In genomic region chrX:153911798-153912197, GRCh38 we compare ENCODE assay signal across 17 cellular contexts. TPM values are rescaled to one million over a fixed set of nuclear protein-coding genes. Genes with fewer than 3 reads are reported as not detected.
A peak's percentile ranks its signal among the peaks of the same experiment; 100 is the strongest.
DNase-seq lines count a peak whose midpoint lies in the region; ATAC-seq and TF ChIP-seq lines count a peak whose summit lies in the region.
"Had no signal": no experiment of that assay in that cellular context is flagged by ENCODE, and none has a peak within 500 bp of the region (broad histone marks: within the 10 kb centered on the region; RNA-seq: fewer than 3 reads in every experiment).

No MANE protein-coding gene starts in this region.

- TF ChIP-seq POLR2A in adrenal gland (IDR thresholded peaks at IDR 0.05) (no peak), ovary (IDR thresholded peaks at IDR 0.05) (no peak)

- peak overlapping the region; percentile 43 for H3K27ac Mint-ChIP-seq in activated CD8-positive, alpha-beta memory T cell treated with anti-CD3 and anti-CD28 coated beads, Interleukin-2, amount 10 ng/mL, durations not matched to agents 7 days and 5 days
- H3K27ac Mint-ChIP-seq in CD4-positive, alpha-beta memory T cell, result peak overlapping the region in 6 of 7 donors; percentile 37 to 91 (median 66)
- H3K27ac Mint-ChIP-seq in T-helper 17 cell, result no peak overlapping the region
- peak overlapping the region; percentile 18 to 90 (median 81) for H3K27ac Mint-ChIP-seq in naive thymus-derived CD4-positive, alpha-beta T cell

- H3K9me3 ChIP-seq in CD4-positive, alpha-beta memory T cell (ENCODE audit: control insufficient read depth in 1 of 2, low read length in 2 of 2), result no peaks in the 10 kb centered on the region
- H3K9me3 ChIP-seq in T-helper 17 cell (ENCODE audit: control insufficient read depth, low read length, poor library complexity, severe bottlenecking) (no peaks in the 10 kb centered on the region), adrenal gland (replicated peaks in 1 of 3) (no peaks in the 10 kb centered on the region), ovary (no peaks in the 10 kb centered on the region)
- H3K9me3 ChIP-seq in naive thymus-derived CD4-positive, alpha-beta T cell (ENCODE audit: control insufficient read depth in 2 of 3, low read length in 3 of 3), result no peaks in the 10 kb centered on the region
- H3K9me3 ChIP-seq: A549, HAP-1 had no signal

- H3K4me1 ChIP-seq in CD4-positive, alpha-beta memory T cell (ENCODE audit: insufficient read depth, low read length), result peaks cover 6% of the 10 kb centered on the region
- peaks cover 0 to 8% of the 10 kb centered on the region in 2 donors for H3K4me1 ChIP-seq in naive thymus-derived CD4-positive, alpha-beta T cell (ENCODE audit: control insufficient read depth in 2 of 2, insufficient read depth in 2 of 2, low read length in 2 of 2)
- H3K4me1 ChIP-seq in adrenal gland (replicated peaks in 1 of 2) (no peaks in the 10 kb centered on the region), ovary (ENCODE audit: insufficient read depth) (no peaks in the 10 kb centered on the region)
- H3K4me1 ChIP-seq: A549, HAP-1 had no signal

- no peaks in the 10 kb centered on the region for H3K9me3 Mint-ChIP-seq in activated CD8-positive, alpha-beta memory T cell treated with anti-CD3 and anti-CD28 coated beads, Interleukin-2, amount 10 ng/mL, durations not matched to agents 7 days and 5 days (ENCODE audit: low read depth)
- peaks cover 0 to 2% (median 0%) of the 10 kb centered on the region in 8 donors for H3K9me3 Mint-ChIP-seq in CD4-positive, alpha-beta memory T cell
- H3K9me3 Mint-ChIP-seq in naive thymus-derived CD4-positive, alpha-beta T cell, result no peaks in the 10 kb centered on the region

- no peak for DNase-seq in activated CD8-positive, alpha-beta memory T cell treated with anti-CD3 and anti-CD28 coated beads, Interleukin-2, amount 10 ng/mL, durations not matched to agents 7 days and 5 days
- no peak for DNase-seq in activated CD8-positive, alpha-beta memory T cell treated with anti-CD3 and anti-CD28 coated beads for 24 hours
- DNase-seq in CD4-positive, alpha-beta memory T cell, result no peak
- DNase-seq in T-helper 17 cell (no peak), adrenal gland (no peak), ovary (no peak), NCI-H1930 (lab: John Stamatoyannopoulos, UW) (no peak)
- peak in 4 of 9 donors; percentile 32 to 59 (median 44) for DNase-seq in naive thymus-derived CD4-positive, alpha-beta T cell
- DNase-seq: Calu3, DMS79, GDM1, NCI-H1417 treated with DMSO at 0.1 percent for 48 hours, NCI-H2081, NCI-H510A treated with DMSO at 0.1 percent for 48 hours had no signal

- H3K27ac ChIP-seq in CD4-positive, alpha-beta memory T cell (ENCODE audit: low read depth, low read length), result no peak overlapping the region
- H3K27ac ChIP-seq in naive thymus-derived CD4-positive, alpha-beta T cell (ENCODE audit: low read depth, low read length), result peak overlapping the region; percentile 57
- no peak overlapping the region for H3K27ac ChIP-seq in adrenal gland
- no peak overlapping the region for H3K27ac ChIP-seq in ovary
- H3K27ac ChIP-seq: A549 had no signal

- intact Hi-C loops in CD4-positive, alpha-beta memory T cell (cut with micrococcal nuclease), result no loop called here
- intact Hi-C loops in naive thymus-derived CD4-positive, alpha-beta T cell (cut with micrococcal nuclease), result no loop called here
- intact Hi-C loops in adrenal gland (cut with DNase I), result no loop called here
- intact Hi-C loops in ovary (cut with DNase I), result no loop called here

- H3K4me3 ChIP-seq in CD4-positive, alpha-beta memory T cell (ENCODE audit: low read length in 2 of 2), result no peak overlapping the region
- no peak overlapping the region for H3K4me3 ChIP-seq in naive thymus-derived CD4-positive, alpha-beta T cell (ENCODE audit: low read length)
- H3K4me3 ChIP-seq in adrenal gland (no peak overlapping the region), ovary (no peak overlapping the region)
- H3K4me3 ChIP-seq: A549, HAP-1 had no signal

- H3K36me3 Mint-ChIP-seq in activated CD8-positive, alpha-beta memory T cell treated with anti-CD3 and anti-CD28 coated beads, Interleukin-2, amount 10 ng/mL, durations not matched to agents 7 days and 5 days, result peaks cover 10% of the 10 kb centered on the region
- H3K36me3 Mint-ChIP-seq in CD4-positive, alpha-beta memory T cell, result peaks cover 18 to 22% of the 10 kb centered on the region in 2 donors
- H3K36me3 Mint-ChIP-seq in T-helper 17 cell (ENCODE audit: low read depth), result peaks cover 2% of the 10 kb centered on the region
- peaks cover 0 to 19% (median 5%) of the 10 kb centered on the region in 5 donors for H3K36me3 Mint-ChIP-seq in naive thymus-derived CD4-positive, alpha-beta T cell

- no peak for TF ChIP-seq EP300 in ovary (IDR thresholded peaks at IDR 0.05)

- peaks cover 3% of the 10 kb centered on the region for H3K4me1 Mint-ChIP-seq in activated CD8-positive, alpha-beta memory T cell treated with anti-CD3 and anti-CD28 coated beads, Interleukin-2, amount 10 ng/mL, durations not matched to agents 7 days and 5 days
- peaks cover 3 to 7% (median 6%) of the 10 kb centered on the region in 4 donors for H3K4me1 Mint-ChIP-seq in CD4-positive, alpha-beta memory T cell
- peaks cover 9% of the 10 kb centered on the region for H3K4me1 Mint-ChIP-seq in T-helper 17 cell
- peaks cover 0 to 26% (median 12%) of the 10 kb centered on the region in 7 donors for H3K4me1 Mint-ChIP-seq in naive thymus-derived CD4-positive, alpha-beta T cell
- H3K4me1 Mint-ChIP-seq: CD14-positive monocyte had no signal

- no peak for TF ChIP-seq CTCF in adrenal gland (IDR thresholded peaks at IDR 0.05)
- TF ChIP-seq CTCF in ovary (IDR thresholded peaks at IDR 0.05), result no peak

- CTCF ChIA-PET in activated CD8-positive, alpha-beta memory T cell treated with anti-CD3 and anti-CD28 coated beads, Interleukin-2, amount 10 ng/mL, durations not matched to agents 7 days and 5 days (lab: Charles Lee), result interaction anchor here (1.2 kb wide), 1 partner anchor 11 kb away, joined by 6 read pairs; no protein-coding TSS in a partner anchor
- CTCF ChIA-PET in CD4-positive, alpha-beta memory T cell (lab: Charles Lee; ENCODE audit: partially characterized antibody), result interaction anchor here (0.6 to 1.6 kb wide), 2 partner anchors 13 to 15 kb away, joined by 3 to 6 read pairs; no protein-coding TSS in a partner anchor
- CTCF ChIA-PET in naive thymus-derived CD4-positive, alpha-beta T cell (lab: Charles Lee), result interaction anchor here (1.4 kb wide), 1 partner anchor 13 kb away, joined by 4 read pairs; the partner anchor contains the start of gene ARHGAP4

- POLR2A ChIA-PET in CD4-positive, alpha-beta memory T cell (lab: Charles Lee; ENCODE audit: partially characterized antibody), result interaction anchor here (1.2 to 13.7 kb wide), 2 partner anchors 8 to 11 kb away, joined by 4 to 222 read pairs; partner anchors contain the start of gene ARHGAP4
- POLR2A ChIA-PET in naive thymus-derived CD4-positive, alpha-beta T cell (lab: Charles Lee), result interaction anchor here (1.0 to 10.4 kb wide), 2 partner anchors 13 to 33 kb away, joined by 3 to 111 read pairs; partner anchors contain the start of gene ARHGAP4

- ATAC-seq in activated CD8-positive, alpha-beta memory T cell treated with anti-CD3 and anti-CD28 coated beads, Interleukin-2, amount 10 ng/mL, durations not matched to agents 7 days and 5 days, result no peak
- ATAC-seq in T-helper 17 cell, result peak; percentile 23
- peak; percentile 63 for ATAC-seq in naive thymus-derived CD4-positive, alpha-beta T cell

- H3K27me3 ChIP-seq in CD4-positive, alpha-beta memory T cell (ENCODE audit: insufficient read depth, low read length), result no peaks in the 10 kb centered on the region
- H3K27me3 ChIP-seq in naive thymus-derived CD4-positive, alpha-beta T cell (ENCODE audit: control insufficient read depth in 2 of 2, insufficient read depth in 2 of 2, low read length in 2 of 2), result no peaks in the 10 kb centered on the region
- H3K27me3 ChIP-seq in adrenal gland (peaks cover 10% of the 10 kb centered on the region), ovary (no peaks in the 10 kb centered on the region)

- no peaks in the 10 kb centered on the region for H3K27me3 Mint-ChIP-seq in activated CD8-positive, alpha-beta memory T cell treated with anti-CD3 and anti-CD28 coated beads, Interleukin-2, amount 10 ng/mL, durations not matched to agents 7 days and 5 days
- no peaks in the 10 kb centered on the region for H3K27me3 Mint-ChIP-seq in CD4-positive, alpha-beta memory T cell
- no peaks in the 10 kb centered on the region for H3K27me3 Mint-ChIP-seq in T-helper 17 cell
- no peaks in the 10 kb centered on the region for H3K27me3 Mint-ChIP-seq in naive thymus-derived CD4-positive, alpha-beta T cell

- peaks cover 8% of the 10 kb centered on the region for H3K36me3 ChIP-seq in CD4-positive, alpha-beta memory T cell (ENCODE audit: insufficient read depth, low read length)
- H3K36me3 ChIP-seq in naive thymus-derived CD4-positive, alpha-beta T cell (ENCODE audit: control insufficient read depth in 2 of 3, insufficient read depth in 3 of 3, low read length in 3 of 3), result peaks cover 0 to 58% (median 0%) of the 10 kb centered on the region in 3 experiments
- no peaks in the 10 kb centered on the region for H3K36me3 ChIP-seq in adrenal gland (replicated peaks in 1 of 2)
- H3K36me3 ChIP-seq in ovary, result no peaks in the 10 kb centered on the region
- H3K36me3 ChIP-seq: HAP-1 had no signal

- WGBS in adrenal gland, 4 donors, result 82 to 86% (median 85%) methylated on average over 6 of the region's 6 CpGs
- WGBS in ovary, 3 donors, result 78 to 82% (median 79%) methylated on average over 6 of the region's 6 CpGs

- H3K4me3 Mint-ChIP-seq in activated CD8-positive, alpha-beta memory T cell treated with anti-CD3 and anti-CD28 coated beads, Interleukin-2, amount 10 ng/mL, durations not matched to agents 7 days and 5 days, result no peak overlapping the region
- H3K4me3 Mint-ChIP-seq in CD4-positive, alpha-beta memory T cell, result no peak overlapping the region
- no peak overlapping the region for H3K4me3 Mint-ChIP-seq in T-helper 17 cell
- peak overlapping the region in 5 of 10 donors; percentile 42 to 64 (median 56) for H3K4me3 Mint-ChIP-seq in naive thymus-derived CD4-positive, alpha-beta T cell
- H3K4me3 Mint-ChIP-seq: CD14-positive monocyte had no signal

RNA-seq across cellular contexts. Expression of gene AVPR2, which starts 7.3 kb away (rescaled TPM):
- total RNA-seq in activated CD8-positive, alpha-beta memory T cell treated with anti-CD3 and anti-CD28 coated beads, Interleukin-2, amount 10 ng/mL, durations not matched to agents 7 days and 5 days, result not detected
- total RNA-seq in CD4-positive, alpha-beta memory T cell, result not detected
- under 1 TPM in 1 of 2 donors, not detected in 1; 0.15 TPM for polyA plus RNA-seq in CD4-positive, alpha-beta memory T cell
- total RNA-seq in T-helper 17 cell (not detected), adrenal gland (1 to 10 TPM in 1 of 8 donors, under 1 TPM in 7; 0.18 to 1.1 (median 0.63) TPM), ovary (1 to 10 TPM in 1 of 7 donors, under 1 TPM in 4, not detected in 2; 0.34 to 1.5 (median 0.50) TPM)
- under 1 TPM in 1 of 5 experiments, not detected in 4; 0.29 TPM for total RNA-seq in naive thymus-derived CD4-positive, alpha-beta T cell
- polyA plus RNA-seq in naive thymus-derived CD4-positive, alpha-beta T cell, result not detected
- polyA plus RNA-seq in adrenal gland (1 to 10 TPM in 2 of 3 donors, not detected in 1; 1.0 to 1.6 TPM), ovary (1 to 10 TPM in 1 of 2 donors, not detected in 1; 1.3 TPM)
- total RNA-seq: Calu3 had no signal
- polyA plus RNA-seq: A549 had no signal

RNA-seq across cellular contexts. Expression of gene ARHGAP4, which starts 14.3 kb away (rescaled TPM):
- 100 to 1,000 TPM; 188 to 300 TPM for total RNA-seq in activated CD8-positive, alpha-beta memory T cell treated with anti-CD3 and anti-CD28 coated beads, Interleukin-2, amount 10 ng/mL, durations not matched to agents 7 days and 5 days
- total RNA-seq in CD4-positive, alpha-beta memory T cell, result 100 to 1,000 TPM; 327 to 330 TPM
- polyA plus RNA-seq in CD4-positive, alpha-beta memory T cell, result 100 to 1,000 TPM in 1 of 2 donors, 10 to 100 TPM in 1; 65.4 to 117 TPM
- total RNA-seq in T-helper 17 cell (100 to 1,000 TPM; 374 to 404 TPM), adrenal gland (10 to 100 TPM; 22.7 to 67.8 (median 46.0) TPM), ovary (10 to 100 TPM in 5 of 7 donors, 1 to 10 TPM in 2; 7.0 to 22.3 (median 11.4) TPM)
- 100 to 1,000 TPM; 310 to 439 (median 377) TPM for total RNA-seq in naive thymus-derived CD4-positive, alpha-beta T cell
- polyA plus RNA-seq in naive thymus-derived CD4-positive, alpha-beta T cell, result 100 to 1,000 TPM in 1 of 2 donors, 10 to 100 TPM in 1; 82.5 to 147 TPM
- polyA plus RNA-seq in adrenal gland (100 to 1,000 TPM in 2 of 3 donors, 1 to 10 TPM in 1; 1.5 to 316 (median 118) TPM), ovary (10 to 100 TPM in 1 of 2 donors, 1 to 10 TPM in 1; 1.2 to 14.7 TPM)

RNA-seq across cellular contexts. Expression of gene NAA10, which starts 23.0 kb away (rescaled TPM):
- 100 to 1,000 TPM in 1 of 2 experiments, 10 to 100 TPM in 1; 92.8 to 115 TPM for total RNA-seq in activated CD8-positive, alpha-beta memory T cell treated with anti-CD3 and anti-CD28 coated beads, Interleukin-2, amount 10 ng/mL, durations not matched to agents 7 days and 5 days
- 10 to 100 TPM; 88.9 to 94.9 TPM for total RNA-seq in CD4-positive, alpha-beta memory T cell
- 10 to 100 TPM; 57.6 to 96.3 TPM for polyA plus RNA-seq in CD4-positive, alpha-beta memory T cell
- total RNA-seq in T-helper 17 cell (10 to 100 TPM; 42.8 to 48.5 TPM), adrenal gland (100 to 1,000 TPM in 3 of 8 donors, 10 to 100 TPM in 5; 60.0 to 159 (median 93.6) TPM), ovary (10 to 100 TPM; 36.7 to 95.5 (median 64.2) TPM)
- 10 to 100 TPM; 45.2 to 79.7 (median 75.6) TPM for total RNA-seq in naive thymus-derived CD4-positive, alpha-beta T cell
- 10 to 100 TPM; 37.6 to 47.2 TPM for polyA plus RNA-seq in naive thymus-derived CD4-positive, alpha-beta T cell
- polyA plus RNA-seq in adrenal gland (100 to 1,000 TPM; 121 to 287 (median 228) TPM), ovary (10 to 100 TPM; 64.9 to 87.3 TPM)

RNA-seq across cellular contexts. Expression of gene L1CAM, which starts 25.8 kb away (rescaled TPM):
- total RNA-seq in activated CD8-positive, alpha-beta memory T cell treated with anti-CD3 and anti-CD28 coated beads, Interleukin-2, amount 10 ng/mL, durations not matched to agents 7 days and 5 days, result 1 to 10 TPM; 3.6 to 4.9 TPM
- 1 to 10 TPM; 1.0 to 1.8 TPM for total RNA-seq in CD4-positive, alpha-beta memory T cell
- under 1 TPM; 0.26 to 0.57 TPM for polyA plus RNA-seq in CD4-positive, alpha-beta memory T cell
- total RNA-seq in T-helper 17 cell (1 to 10 TPM; 2.3 to 3.9 TPM), adrenal gland (10 to 100 TPM in 3 of 8 donors, 1 to 10 TPM in 3, under 1 TPM in 2; 0.52 to 50.1 (median 4.1) TPM), ovary (1 to 10 TPM in 3 of 7 donors, under 1 TPM in 3, not detected in 1; 0.36 to 3.0 (median 1.1) TPM)
- total RNA-seq in naive thymus-derived CD4-positive, alpha-beta T cell, result 1 to 10 TPM in 3 of 5 experiments, under 1 TPM in 1, not detected in 1; 0.81 to 9.2 (median 1.3) TPM
- under 1 TPM in 1 of 2 donors, not detected in 1; 0.16 TPM for polyA plus RNA-seq in naive thymus-derived CD4-positive, alpha-beta T cell
- polyA plus RNA-seq in adrenal gland (10 to 100 TPM in 2 of 3 donors, 1 to 10 TPM in 1; 8.9 to 34.1 (median 14.5) TPM), ovary (1 to 10 TPM in 1 of 2 donors, under 1 TPM in 1; 0.63 to 1.1 TPM)
- polyA plus RNA-seq: CD14-positive monocyte had no signal

RNA-seq across cellular contexts. Expression of gene RENBP, which starts 32.6 kb away (rescaled TPM):
- 1 to 10 TPM; 6.8 to 7.5 TPM for total RNA-seq in activated CD8-positive, alpha-beta memory T cell treated with anti-CD3 and anti-CD28 coated beads, Interleukin-2, amount 10 ng/mL, durations not matched to agents 7 days and 5 days
- 10 to 100 TPM; 17.2 to 21.3 TPM for total RNA-seq in CD4-positive, alpha-beta memory T cell
- polyA plus RNA-seq in CD4-positive, alpha-beta memory T cell, result under 1 TPM in 1 of 2 donors, not detected in 1; 0.65 TPM
- total RNA-seq in T-helper 17 cell, result 10 to 100 TPM in 1 of 2 donors, 1 to 10 TPM in 1; 8.8 to 11.5 TPM
- 10 to 100 TPM; 14.8 to 32.7 (median 27.7) TPM for total RNA-seq in naive thymus-derived CD4-positive, alpha-beta T cell
- 1 to 10 TPM in 1 of 2 donors, under 1 TPM in 1; 0.47 to 1.3 TPM for polyA plus RNA-seq in naive thymus-derived CD4-positive, alpha-beta T cell
- 10 to 100 TPM; 15.5 to 37.4 (median 26.4) TPM for total RNA-seq in adrenal gland
- polyA plus RNA-seq in adrenal gland, result 10 to 100 TPM in 2 of 3 donors, 1 to 10 TPM in 1; 5.4 to 69.6 (median 27.6) TPM
- total RNA-seq in ovary, result 1 to 10 TPM in 6 of 7 donors, under 1 TPM in 1; 0.80 to 4.9 (median 2.5) TPM
- 1 to 10 TPM; 1.2 to 2.8 TPM for polyA plus RNA-seq in ovary
- polyA plus RNA-seq: A549 had no signal
